In genomic region chr9:103899836-103900235, GRCh38 we compare ENCODE assay signal across 21 cellular contexts.
"Had no signal": no experiment of that assay in that cellular context is flagged by ENCODE, and none has a peak within 500 bp of the region (broad histone marks: within the 10 kb centered on the region; RNA-seq: fewer than 3 reads in every experiment).

No MANE protein-coding gene starts in this region.

- H3K9me3 ChIP-seq: MG63 had no signal

- H3K36me3 ChIP-seq: MG63 had no signal

- ATAC-seq: activated CD8-positive, alpha-beta memory T cell treated with anti-CD3 and anti-CD28 coated beads, Interleukin-2, amount 10 ng/mL, durations not matched to agents 7 days and 5 days; PC-3; T-helper 17 cell; WTC11 had no signal

- H3K27me3 ChIP-seq: MG63 had no signal

- H3K4me3 ChIP-seq: MG63 had no signal

- DNase-seq: activated CD4-positive, alpha-beta T cell treated with anti-CD3 and anti-CD28 coated beads for 1 hour; activated CD4-positive, alpha-beta T cell treated with anti-CD3 and anti-CD28 coated beads, Interleukin-2, amount 10 ng/mL, durations not matched to agents 24 days and 14 days; activated CD4-positive, alpha-beta T cell treated with anti-CD3 and anti-CD28 coated beads, Interleukin-2, amount 50 U/mL, for 48 hours; activated CD8-positive, alpha-beta memory T cell treated with anti-CD3 and anti-CD28 coated beads, Interleukin-2, amount 10 ng/mL, durations not matched to agents 7 days and 5 days; activated effector memory CD4-positive, alpha-beta T cell treated with anti-CD3 and anti-CD28 coated beads, Interleukin-2, amount 50 U/mL, for 16 hours; activated naive CD4-positive, alpha-beta T cell treated with Interleukin-2 at 50 U/mL for 16 hours; activated T-cell treated with anti-CD3 and anti-CD28 coated beads, Interleukin-2, amount 50 U/mL, for 24 hours; amygdala; MG63; MV-4-11; NCI-H1092 treated with DMSO at 0.1 percent for 48 hours; NCI-H1417 treated with DMSO at 0.1 percent for 48 hours; NCI-H1694; NCI-H2029 treated with DMSO at 0.1 percent for 48 hours; NCI-H345; NCI-H510A; NCI-H526 treated with DMSO at 0.1 percent for 48 hours; PC-3; T-helper 17 cell; T-helper 9 cell had no signal
